ENCODE assay signal across 11 cellular contexts in the genomic region with DNA sequence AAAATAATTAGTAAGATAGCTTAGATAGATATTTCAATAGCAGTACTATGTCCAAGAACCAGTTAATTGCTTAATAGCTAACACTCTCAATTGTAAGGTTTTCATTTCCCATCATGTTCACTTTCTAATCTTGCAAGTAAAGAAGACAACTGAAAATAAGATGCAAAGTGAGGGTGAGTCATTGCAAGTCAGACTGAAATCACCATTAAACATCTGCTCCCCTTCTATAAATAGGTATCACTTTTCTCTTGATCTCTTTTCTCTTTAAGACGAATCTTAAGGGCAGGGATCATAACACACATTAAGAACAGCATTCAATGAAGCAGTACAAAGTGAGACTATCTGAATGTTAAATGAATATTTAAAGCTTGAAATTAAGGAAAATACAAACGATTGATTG. TPM values are rescaled to one million over a fixed set of nuclear protein-coding genes. Genes with fewer than 3 reads are reported as not detected.
A peak's percentile ranks its signal among the peaks of the same experiment; 100 is the strongest.
DNase-seq lines count a peak whose midpoint lies in the region; ATAC-seq and TF ChIP-seq lines count a peak whose summit lies in the region.
"Had no signal": no experiment of that assay in that cellular context is flagged by ENCODE, and none has a peak within 500 bp of the region (broad histone marks: within the 10 kb centered on the region; RNA-seq: fewer than 3 reads in every experiment).

No MANE protein-coding gene starts in this region.

- H3K36me3 ChIP-seq in right lobe of liver: peaks cover 4 to 98% (median 77%) of the 10 kb centered on the region in 4 donors

- H3K4me3 ChIP-seq in right lobe of liver: no peak overlapping the region
- H3K4me3 ChIP-seq: esophagus squamous epithelium, transverse colon had no signal

- intact Hi-C loops in right lobe of liver (cut with DNase I): no loop called here

- peaks cover 0 to 9% (median 0%) of the 10 kb centered on the region in 4 donors for H3K4me1 ChIP-seq in right lobe of liver
- H3K4me1 ChIP-seq: esophagus squamous epithelium had no signal

- no peak for TF ChIP-seq POLR2A in right lobe of liver (IDR thresholded peaks at IDR 0.05)

- 70% methylated on average over 2 of the region's 2 CpGs for WGBS in right lobe of liver (ENCODE audit: insufficient coverage, low coverage, low lambda C conversion rate, missing lambda C conversion rate)

- H3K9me3 ChIP-seq in right lobe of liver: no peaks in the 10 kb centered on the region
- H3K9me3 ChIP-seq: esophagus squamous epithelium, transverse colon had no signal

- no peak overlapping the region for H3K27ac ChIP-seq in right lobe of liver
- H3K27ac ChIP-seq: esophagus squamous epithelium, transverse colon had no signal

- no peak for TF ChIP-seq CTCF in right lobe of liver (IDR thresholded peaks at IDR 0.05)

- no peaks in the 10 kb centered on the region for H3K27me3 ChIP-seq in right lobe of liver
- H3K27me3 ChIP-seq: esophagus squamous epithelium, transverse colon had no signal

- ATAC-seq in GM19467 (IDR thresholded peaks at IDR 0.05; ENCODE audit: unreplicated experiment): peak; percentile 58
- no peak for ATAC-seq in right lobe of liver

- DNase-seq in GM03348 (ENCODE audit: low spot score) (peak; percentile 48), MV-4-11 (lab: John Stamatoyannopoulos, UW) (peak; percentile 71), fibroblast of gingiva (ENCODE audit: low read depth) (peak; percentile 20), T-helper 1 cell (no peak), right lobe of liver (no peak), NCI-H2029 (lab: John Stamatoyannopoulos, UW) (no peak), cerebellar cortex (ENCODE audit: low spot score) (no peak)
- DNase-seq: esophagus squamous epithelium, NCI-H1417, transverse colon had no signal

RNA-seq across cellular contexts. Expression of gene UBR4, which starts 40.4 kb away (rescaled TPM):
- 100 to 1,000 TPM in 2 of 6 experiments, 10 to 100 TPM in 4; 73.0 to 132 (median 90.1) TPM for total RNA-seq in right lobe of liver

Comparison
In these comparisons a context has a peak if more than half of its experiments do, and no peak if none do; other contexts are left out.
1. DNase-seq: peak in GM03348 (single experiment), MV-4-11 (single experiment) and fibroblast of gingiva (single experiment); none in T-helper 1 cell (0 of 5), right lobe of liver (0 of 3), NCI-H2029 (single experiment) and cerebellar cortex (single experiment).